10 cellular contexts compared by ENCODE assay signal in the genomic region with DNA sequence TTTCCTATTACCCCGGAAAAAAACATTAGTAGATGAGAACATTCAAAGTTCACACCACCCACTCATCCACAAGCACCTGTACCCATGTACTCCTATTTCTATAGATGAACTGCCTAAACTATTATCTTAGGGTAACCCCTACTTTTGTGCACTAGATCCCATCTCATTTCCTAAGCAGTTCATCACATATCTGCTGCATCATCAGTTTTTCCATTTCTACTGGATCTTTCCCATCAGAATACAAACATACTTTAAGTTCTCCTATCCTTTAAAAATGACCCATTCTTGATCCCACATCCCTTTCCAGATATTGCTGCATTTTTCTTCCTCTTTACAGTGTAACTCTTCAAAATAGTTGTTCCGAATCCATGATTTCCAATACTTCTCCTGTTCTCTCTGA.
"Had no signal": no experiment of that assay in that cellular context is flagged by ENCODE, and none has a peak within 500 bp of the region (broad histone marks: within the 10 kb centered on the region; RNA-seq: fewer than 3 reads in every experiment).

No MANE protein-coding gene starts in this region.

- H3K27ac ChIP-seq: GM23248, KMS-11 had no signal

- H3K9ac ChIP-seq: GM23248, KMS-11 had no signal

- ATAC-seq: HCT116 had no signal

- FAIRE-seq: H54, HTR-8/SVneo had no signal

- H2AFZ ChIP-seq: GM23248 had no signal

- H3K4me3 ChIP-seq: GM23248 had no signal

- H3K4me2 ChIP-seq: KMS-11 had no signal

- DNase-seq: GM23248, GOT3, H9, HFFc6, Karpas-422, KBM-7 had no signal
